Comparison of ENCODE assay signal across 1 cellular context in the genomic region with DNA sequence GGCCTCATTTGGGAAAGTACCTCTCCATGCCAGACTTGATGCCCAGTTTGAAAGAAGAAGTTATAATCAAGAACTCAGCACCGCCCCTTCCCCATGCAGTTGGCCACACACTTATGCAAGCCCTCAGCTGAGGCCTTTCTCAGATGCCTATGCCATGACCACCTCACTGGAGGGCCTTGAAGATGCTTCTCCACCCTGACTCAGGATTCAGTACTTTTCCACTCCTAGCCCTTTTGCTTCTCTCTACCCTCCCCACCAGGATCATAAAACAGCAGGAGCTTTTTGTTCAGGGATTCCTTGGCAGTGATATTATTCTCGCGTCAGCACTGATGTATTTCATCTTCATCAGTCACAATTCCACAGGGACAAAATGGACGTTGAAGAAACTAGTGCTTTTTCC.
TF ChIP-seq lines count a peak whose summit lies in the region.

No MANE protein-coding gene starts in this region.

TF ChIP-seq in H1, 55 proteins besides CTCF, POLR2A, EP300 and RAD21 (continued from another document):
- TF ChIP-seq, protein P1, sequence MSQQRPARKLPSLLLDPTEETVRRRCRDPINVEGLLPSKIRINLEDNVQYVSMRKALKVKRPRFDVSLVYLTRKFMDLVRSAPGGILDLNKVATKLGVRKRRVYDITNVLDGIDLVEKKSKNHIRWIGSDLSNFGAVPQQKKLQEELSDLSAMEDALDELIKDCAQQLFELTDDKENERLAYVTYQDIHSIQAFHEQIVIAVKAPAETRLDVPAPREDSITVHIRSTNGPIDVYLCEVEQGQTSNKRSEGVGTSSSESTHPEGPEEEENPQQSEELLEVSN (IDR thresholded peaks at IDR 0.05) = no peak
- no peak for TF ChIP-seq ZNF274 (IDR thresholded peaks at IDR 0.05; ENCODE audit: borderline replicate concordance, extremely low read depth, low read length)
- TF ChIP-seq RXRA (IDR thresholded peaks at IDR 0.05; ENCODE audit: insufficient read depth, low read depth, low read length) = no peak
- TF ChIP-seq CEBPB (IDR thresholded peaks at IDR 0.05; ENCODE audit: low read depth, low read length) = no peak
- TF ChIP-seq SUZ12 (IDR thresholded peaks at IDR 0.05; ENCODE audit: low read length) = no peak
- no peak for TF ChIP-seq GTF2F1 (IDR thresholded peaks at IDR 0.05; ENCODE audit: borderline replicate concordance, low read depth, low read length)
